Comparison of ENCODE assay signal across 8 cellular contexts in genomic region chr3:172039352-172040077, GRCh38.
DNase-seq lines count a peak whose midpoint lies in the region; ATAC-seq and TF ChIP-seq lines count a peak whose summit lies in the region.

Gene FNDC3B, plus strand, starts transcription at chr3:172039578. Its CDS starts 72,902 bp downstream, at chr3:172112480.

- DNase-seq in AG08395 (ENCODE audit: low spot score) (peak; percentile 89), NCI-H345 treated with DMSO at 0.1 percent for 48 hours (lab: John Stamatoyannopoulos, UW; ENCODE audit: unreplicated experiment) (peak; percentile 7), islet precursor cell (peak; percentile 97)
- peak; percentile 76 to 86 (median 77) for DNase-seq in activated CD4-positive, CD25-positive, alpha-beta regulatory T cell (lab: John Stamatoyannopoulos, UW)
- DNase-seq in central memory CD4-positive, alpha-beta T cell, result peak; percentile 91
- DNase-seq in stimulated activated CD4-positive, alpha-beta T cell treated with anti-CD3 and anti-CD28 coated beads, Interleukin-12 subunit alpha, Interleukin-12 subunit beta, amount 100 ng/mL, for 48 hours (ENCODE audit: low read depth in 2 of 3, low spot score in 1 of 3), result peak; percentile 85 to 95 (median 86)

- peak; percentile 85 for TF ChIP-seq POLR2A in GM18951 (IDR thresholded peaks at IDR 0.05; ENCODE audit: extremely low read depth, insufficient read depth, insufficient read length)

- in situ Hi-C loops in GM18951 (cut with MboI; ENCODE audit: low sequenced_read_pairs, unreplicated experiment), result no loop called here

- peak; percentile 74 for ATAC-seq in HG03196 (IDR thresholded peaks at IDR 0.05; ENCODE audit: unreplicated experiment)

Comparison
In these comparisons a context has a peak if more than half of its experiments do, and no peak if none do; other contexts are left out.
1. Peak in every context shown above with its lines: DNase-seq and ATAC-seq.
2. DNase-seq: peak in every context shown above with its lines; median percentile 97 in islet precursor cell; 91 in central memory CD4-positive, alpha-beta T cell; 89 in AG08395; 86 in stimulated activated CD4-positive, alpha-beta T cell treated with anti-CD3 and anti-CD28 coated beads, Interleukin-12 subunit alpha, Interleukin-12 subunit beta, amount 100 ng/mL, for 48 hours; 77 in activated CD4-positive, CD25-positive, alpha-beta regulatory T cell; 7 in NCI-H345 treated with DMSO at 0.1 percent for 48 hours.